Comparison of ENCODE assay signal across 1 cellular context in genomic region chr16:22322021-22322471, GRCh38.
TF ChIP-seq lines count a peak whose summit lies in the region.

No MANE protein-coding gene starts in this region.

TF ChIP-seq in IMR-90, 13 proteins besides CTCF, POLR2A, EP300 and RAD21 (continued from another document):
- TF ChIP-seq FOS (IDR thresholded peaks at IDR 0.05; ENCODE audit: low read depth, low read length) (no peak), ELK1 (IDR thresholded peaks at IDR 0.05; ENCODE audit: borderline replicate concordance, low read depth, low read length) (no peak), MAFK (IDR thresholded peaks at IDR 0.05; ENCODE audit: low read depth, low read length) (no peak), MAZ (IDR thresholded peaks at IDR 0.05; ENCODE audit: borderline replicate concordance, low read depth, low read length) (no peak)
